In the genomic region with DNA sequence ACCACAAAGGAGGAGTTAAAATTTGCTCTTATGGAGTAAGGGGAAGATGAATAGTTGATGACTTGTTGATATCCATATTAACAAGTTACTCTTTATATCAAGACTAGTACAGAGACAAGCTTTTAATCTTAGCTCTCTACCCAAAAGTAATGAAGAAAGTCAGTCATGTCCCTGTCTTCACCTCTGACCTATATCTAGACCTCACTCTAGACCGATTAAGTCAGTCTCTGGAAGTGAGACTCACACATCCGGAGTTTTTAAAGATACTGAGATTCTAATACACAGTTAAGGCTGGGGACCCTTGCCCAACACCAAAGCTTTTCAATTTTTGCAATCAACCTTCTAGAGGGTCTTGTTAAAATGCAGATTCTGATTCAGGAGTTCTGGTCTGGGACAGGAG, we compare ENCODE assay signal across 23 cellular contexts.
DNase-seq lines count a peak whose midpoint lies in the region; ATAC-seq, FAIRE-seq and TF ChIP-seq lines count a peak whose summit lies in the region.
"Had no signal": no experiment of that assay in that cellular context is flagged by ENCODE, and none has a peak within 500 bp of the region (broad histone marks: within the 10 kb centered on the region; RNA-seq: fewer than 3 reads in every experiment).

No MANE protein-coding gene starts in this region.

- peaks cover 10% of the 10 kb centered on the region for H3K36me3 ChIP-seq in CD8-positive, alpha-beta memory T cell (ENCODE audit: insufficient read depth, low read length)
- no peaks in the 10 kb centered on the region for H3K36me3 ChIP-seq in HepG2 (replicated peaks in 1 of 2; ENCODE audit: control insufficient read depth in 1 of 2, insufficient read depth in 2 of 2, low read length in 2 of 2)
- H3K36me3 ChIP-seq: BLaER1 treated with 17β-estradiol and CSF1 and Interleukin-3, amounts not matched to agents 10 nM and 100 nM had no signal

- WGBS in HepG2 (ENCODE audit: low lambda C conversion rate): 23% methylated on average over 2 of the region's 2 CpGs

- TF ChIP-seq CTCF in CD4-positive, alpha-beta T cell (IDR thresholded peaks at IDR 0.05): no peak
- no peak for TF ChIP-seq CTCF in HepG2 (CRISPR knock-in tag; IDR thresholded peaks at IDR 0.05)

- H4K20me1 ChIP-seq in HepG2 (ENCODE audit: insufficient read depth, low read length): no peaks in the 10 kb centered on the region
- H4K20me1 ChIP-seq: BLaER1 treated with 17β-estradiol and CSF1 and Interleukin-3, amounts not matched to agents 10 nM and 100 nM had no signal

- H3K79me2 ChIP-seq in HepG2 (ENCODE audit: insufficient read depth, low read length): no peaks in the 10 kb centered on the region

- no peak overlapping the region for H2AFZ ChIP-seq in HepG2 (ENCODE audit: low read length)

- peaks cover 7% of the 10 kb centered on the region for H3K9me3 Mint-ChIP-seq in CD4-positive, alpha-beta T cell
- peaks cover 0 to 3% (median 0%) of the 10 kb centered on the region in 5 donors for H3K9me3 Mint-ChIP-seq in CD8-positive, alpha-beta memory T cell
- H3K9me3 Mint-ChIP-seq in activated T-helper 17 cell treated with anti-CD3 and anti-CD28 coated beads, Interleukin-2, amount 50 U/mL, for 72 hours: no peaks in the 10 kb centered on the region

- BruUV-seq in HepG2 (replicated peaks; lab: Mats Ljungman, UMichigan): no TSS peak

- TF ChIP-seq EP300 in HepG2 (IDR thresholded peaks at IDR 0.05; ENCODE audit: low read depth in 2 of 2, low read length in 2 of 2) (no peak), HepG2 (CRISPR knock-in tag; IDR thresholded peaks at IDR 0.05; ENCODE audit: borderline replicate concordance) (no peak)

- no peak overlapping the region for H3K4me2 ChIP-seq in HepG2 (ENCODE audit: low read depth, low read length)
- H3K4me2 ChIP-seq: A549; BLaER1 treated with 17β-estradiol and CSF1 and Interleukin-3, amounts not matched to agents 10 nM and 100 nM had no signal

- H3K4me1 Mint-ChIP-seq in CD4-positive, alpha-beta T cell (ENCODE audit: low read depth): peaks cover 73% of the 10 kb centered on the region
- peaks cover 58 to 79% (median 73%) of the 10 kb centered on the region in 3 donors for H3K4me1 Mint-ChIP-seq in CD8-positive, alpha-beta memory T cell
- peaks cover 27% of the 10 kb centered on the region for H3K4me1 Mint-ChIP-seq in activated T-helper 17 cell treated with anti-CD3 and anti-CD28 coated beads, Interleukin-2, amount 50 U/mL, for 72 hours

- in situ Hi-C loops in HepG2 (cut with HindIII; ENCODE audit: extremely low pct_ligation_motif_present, low pct_unique_long_range_greater_than_20kb): no loop called here

- H3K4me1 ChIP-seq in CD8-positive, alpha-beta memory T cell (ENCODE audit: insufficient read depth, low read length): peaks cover 23% of the 10 kb centered on the region
- H3K4me1 ChIP-seq in HepG2 (ENCODE audit: insufficient read depth, low read length): no peaks in the 10 kb centered on the region
- H3K4me1 ChIP-seq: A549; BLaER1 treated with 17β-estradiol and CSF1 and Interleukin-3, amounts not matched to agents 10 nM and 100 nM had no signal

- no peak overlapping the region for H3K9ac ChIP-seq in HepG2 (ENCODE audit: insufficient read depth, low read depth, low read length)
- H3K9ac ChIP-seq: BLaER1 treated with 17β-estradiol and CSF1 and Interleukin-3, amounts not matched to agents 10 nM and 100 nM had no signal

- ATAC-seq in CD4-positive, alpha-beta T cell (ENCODE audit: poor library complexity): no peak
- peak; percentile 51 for ATAC-seq in activated T-helper 17 cell treated with anti-CD3 and anti-CD28 coated beads, Interleukin-2, amount 50 U/mL, for 72 hours (replicated peaks)
- ATAC-seq in HepG2: no peak
- ATAC-seq: A549; CD8-positive, alpha-beta T cell; GM12878 had no signal

- DNase-seq in CD4-positive, alpha-beta T cell: no peak
- DNase-seq in CD8-positive, alpha-beta memory T cell: no peak
- peak; percentile 12 for DNase-seq in islet precursor cell
- DNase-seq in HepG2 (ENCODE audit: low spot score): no peak
- no peak for DNase-seq in inferior parietal cortex (ENCODE audit: extremely low spot score)
- DNase-seq in NCI-H2081 (lab: John Stamatoyannopoulos, UW): no peak
- DNase-seq in cerebellar cortex (ENCODE audit: low spot score): no peak
- DNase-seq: AML-193; CD8-positive, alpha-beta T cell; COR-L47; DMS 273 treated with DMSO at 0.1 percent for 48 hours; DMS79 treated with DMSO at 0.1 percent for 48 hours; GF-D8 had no signal

- H3K27me3 ChIP-seq in CD4-positive, alpha-beta T cell (ENCODE audit: control insufficient read depth, insufficient read depth, low read length): no peaks in the 10 kb centered on the region
- H3K27me3 ChIP-seq in CD8-positive, alpha-beta memory T cell (ENCODE audit: insufficient read depth, low read length, poor library complexity, severe bottlenecking): no peaks in the 10 kb centered on the region
- no peaks in the 10 kb centered on the region; a peak in 1 of 5 replicates for H3K27me3 ChIP-seq in HepG2 (ENCODE audit: control insufficient read depth in 1 of 2, insufficient read depth in 2 of 2, low read length in 2 of 2)
- H3K27me3 ChIP-seq: BLaER1 treated with 17β-estradiol and CSF1 and Interleukin-3, amounts not matched to agents 10 nM and 100 nM had no signal

- no peaks in the 10 kb centered on the region for H3K9me3 ChIP-seq in CD4-positive, alpha-beta T cell (ENCODE audit: control insufficient read depth, low read length)
- no peaks in the 10 kb centered on the region for H3K9me3 ChIP-seq in CD8-positive, alpha-beta memory T cell (ENCODE audit: low read length)
- H3K9me3 ChIP-seq in HepG2 (ENCODE audit: low read length): no peaks in the 10 kb centered on the region
- H3K9me3 ChIP-seq: A549 had no signal

- POLR2A ChIA-PET in CD4-positive, alpha-beta T cell (lab: Charles Lee): interaction anchor here (0.6 to 1.7 kb wide), 4 partner anchors 10 to 1940 kb away, joined by 3 to 4 read pairs (median 4); a partner anchor contains a TSS
- POLR2A ChIA-PET in CD8-positive, alpha-beta memory T cell (lab: Charles Lee): interaction anchor here (0.5 to 1.3 kb wide), 2 partner anchors 10 to 67 kb away, joined by 4 to 5 read pairs; no protein-coding TSS in a partner anchor
- POLR2A ChIA-PET in HepG2 (lab: Yijun Ruan, JAX): no interaction called here

- no peaks in the 10 kb centered on the region for H3K27me3 Mint-ChIP-seq in CD4-positive, alpha-beta T cell
- no peaks in the 10 kb centered on the region for H3K27me3 Mint-ChIP-seq in CD8-positive, alpha-beta memory T cell
- no peaks in the 10 kb centered on the region for H3K27me3 Mint-ChIP-seq in activated T-helper 17 cell treated with anti-CD3 and anti-CD28 coated beads, Interleukin-2, amount 50 U/mL, for 72 hours
- H3K27me3 Mint-ChIP-seq: B cell had no signal

- H3K27ac Mint-ChIP-seq in CD4-positive, alpha-beta T cell: peak overlapping the region; percentile 48
- peak overlapping the region in 7 of 8 donors; percentile 46 to 83 (median 69) for H3K27ac Mint-ChIP-seq in CD8-positive, alpha-beta memory T cell
- H3K27ac Mint-ChIP-seq in activated T-helper 17 cell treated with anti-CD3 and anti-CD28 coated beads, Interleukin-2, amount 50 U/mL, for 72 hours: no peak overlapping the region
- H3K27ac Mint-ChIP-seq: B cell; CD8-positive, alpha-beta T cell had no signal

- no peak overlapping the region for H3K4me3 Mint-ChIP-seq in CD4-positive, alpha-beta T cell
- H3K4me3 Mint-ChIP-seq in CD8-positive, alpha-beta memory T cell: peak overlapping the region in 2 of 7 donors; percentile 62 to 66
- H3K4me3 Mint-ChIP-seq in activated T-helper 17 cell treated with anti-CD3 and anti-CD28 coated beads, Interleukin-2, amount 50 U/mL, for 72 hours: no peak overlapping the region
- H3K4me3 Mint-ChIP-seq: B cell; CD8-positive, alpha-beta T cell had no signal

- intact Hi-C loops in CD4-positive, alpha-beta T cell (cut with DNase I, micrococcal nuclease): no loop called here
- intact Hi-C loops in HepG2 (cut with micrococcal nuclease; ENCODE audit: unreplicated experiment): no loop called here

- H3K36me3 Mint-ChIP-seq in CD4-positive, alpha-beta T cell (ENCODE audit: low read depth): peaks cover 96% of the 10 kb centered on the region
- peaks cover 47 to 80% (median 49%) of the 10 kb centered on the region in 3 donors for H3K36me3 Mint-ChIP-seq in CD8-positive, alpha-beta memory T cell
- peaks cover 1% of the 10 kb centered on the region for H3K36me3 Mint-ChIP-seq in activated T-helper 17 cell treated with anti-CD3 and anti-CD28 coated beads, Interleukin-2, amount 50 U/mL, for 72 hours (ENCODE audit: low read depth)

- TF ChIP-seq POLR2A in HepG2 (IDR thresholded peaks at IDR 0.05; ENCODE audit: insufficient read depth in 1 of 2, low read depth in 2 of 2, low read length in 2 of 2): no peak

- CTCF ChIA-PET in CD4-positive, alpha-beta T cell (lab: Charles Lee): interaction anchor here (1.0 kb wide), 1 partner anchor 55 kb away, joined by 3 read pairs; no protein-coding TSS in a partner anchor
- CTCF ChIA-PET in CD8-positive, alpha-beta memory T cell (lab: Charles Lee): interaction anchor here (1.0 to 3.3 kb wide), 4 partner anchors 10 to 98 kb away, joined by 3 to 13 read pairs (median 6); no protein-coding TSS in a partner anchor
- CTCF ChIA-PET in HepG2 (lab: Yijun Ruan, JAX; ENCODE audit: low intra/inter-chr PET ratio, low total read pairs): no interaction called here

- no peak for FAIRE-seq in HepG2 (lab: Jason Lieb, UNC)
- FAIRE-seq: A549, G401.6, GM12878, GM12892, GM18507 had no signal

- H3K4me3 ChIP-seq in CD8-positive, alpha-beta memory T cell (ENCODE audit: low read length): no peak overlapping the region
- no peak overlapping the region for H3K4me3 ChIP-seq in HepG2 (replicated peaks in 1 of 3; ENCODE audit: insufficient read depth in 1 of 3, low read depth in 2 of 3, low read length in 3 of 3)
- H3K4me3 ChIP-seq: A549; BLaER1 treated with 17β-estradiol and CSF1 and Interleukin-3, amounts not matched to agents 10 nM and 100 nM; GM12878 had no signal

- no peak for TF ChIP-seq RAD21 in HepG2 (CRISPR knock-in tag; IDR thresholded peaks at IDR 0.05)

- H3K27ac ChIP-seq in CD4-positive, alpha-beta T cell (ENCODE audit: low read depth, low read length): no peak overlapping the region
- H3K27ac ChIP-seq in CD8-positive, alpha-beta memory T cell (ENCODE audit: low read depth, low read length): no peak overlapping the region
- no peak overlapping the region for H3K27ac ChIP-seq in HepG2 (ENCODE audit: extremely low read length, insufficient read depth, low read length)
- H3K27ac ChIP-seq: 22Rv1; A549; BLaER1 treated with 17β-estradiol and CSF1 and Interleukin-3, amounts not matched to agents 10 nM and 100 nM; C4-2B had no signal

TF ChIP-seq in HepG2, 621 proteins besides CTCF, POLR2A, EP300 and RAD21 (continues in another document):
- TF ChIP-seq ZNF776 (CRISPR knock-in tag; IDR thresholded peaks at IDR 0.05): no peak
